Comparison of ENCODE assay signal across 8 cellular contexts in the genomic region with DNA sequence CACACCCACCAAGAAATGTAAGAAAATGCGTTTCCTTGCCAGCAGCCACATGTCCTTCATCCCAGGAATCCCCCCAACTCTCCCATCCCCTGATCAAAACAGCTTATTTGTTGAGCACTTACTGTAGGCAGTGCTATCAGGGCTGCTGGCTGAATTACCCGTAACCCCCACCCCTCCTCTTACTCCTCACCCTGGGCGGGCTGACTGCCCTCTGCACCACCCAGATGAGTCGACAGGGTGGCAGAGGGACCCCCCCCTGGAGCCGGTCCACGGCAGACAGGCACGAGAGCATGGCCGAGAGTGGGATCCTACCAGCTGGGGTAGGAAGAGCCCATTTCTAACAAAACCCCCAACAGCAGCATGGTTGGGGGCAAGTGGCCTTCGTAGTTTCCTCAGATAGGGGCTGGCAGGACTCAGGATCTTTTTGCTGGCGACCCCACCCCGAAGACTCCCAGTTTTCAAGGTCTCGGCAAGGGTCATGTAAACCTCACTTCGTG. TPM values are rescaled to one million over a fixed set of nuclear protein-coding genes. Genes with fewer than 3 reads are reported as not detected.
A peak's percentile ranks its signal among the peaks of the same experiment; 100 is the strongest.
DNase-seq lines count a peak whose midpoint lies in the region; ATAC-seq and TF ChIP-seq lines count a peak whose summit lies in the region.

No MANE protein-coding gene starts in this region.

- H3K27ac ChIP-seq in ACC112 (ENCODE audit: low read depth, low read length) (peak overlapping the region; percentile 33), GM23248 (peak overlapping the region; percentile 86), rectal smooth muscle tissue (ENCODE audit: low read depth, low read length) (peak overlapping the region; percentile 54)

- H2AFZ ChIP-seq in ACC112 (ENCODE audit: low read length, unreplicated experiment) (no peak overlapping the region), GM23248 (peak overlapping the region; percentile 24; the same call in 1 of the 2 replicates)

- ATAC-seq in GM19467 (IDR thresholded peaks at IDR 0.05; ENCODE audit: unreplicated experiment) (no peak), HG02763 (IDR thresholded peaks at IDR 0.05; ENCODE audit: unreplicated experiment) (no peak)

- in situ Hi-C loops in GM23248 (cut with MboI) = loop anchor here (5.0 kb wide), 1 partner anchor 102 kb away; no protein-coding TSS in a partner anchor

- H3K27me3 ChIP-seq in ACC112 (ENCODE audit: insufficient read depth, low read length) (no peaks in the 10 kb centered on the region), GM23248 (replicated peaks; ENCODE audit: insufficient read depth) (no peaks in the 10 kb centered on the region), rectal smooth muscle tissue (ENCODE audit: control insufficient read depth, insufficient read depth, low read length) (no peaks in the 10 kb centered on the region)

- H3K9me3 ChIP-seq in GM23248 (ENCODE audit: low read depth) = no peaks in the 10 kb centered on the region

- H3K4me3 ChIP-seq in ACC112 (ENCODE audit: low read depth, low read length) = peak overlapping the region; percentile 87
- peak overlapping the region; percentile 40 for H3K4me3 ChIP-seq in GM23248
- H3K4me3 ChIP-seq in fibroblast of the aortic adventitia (ENCODE audit: low read depth, low read length) = peak overlapping the region; percentile 35
- H3K4me3 ChIP-seq in rectal smooth muscle tissue (ENCODE audit: low read length) = peak overlapping the region; percentile 3

- H3K9ac ChIP-seq in GM23248 (peak overlapping the region; percentile 82), rectal smooth muscle tissue (ENCODE audit: low read length) (peak overlapping the region; percentile 19)

- H3K79me2 ChIP-seq in ACC112 (ENCODE audit: control insufficient read depth, insufficient read depth, low read length, unreplicated experiment) (peaks cover 29% of the 10 kb centered on the region), GM23248 (ENCODE audit: insufficient read depth) (peaks cover 38% of the 10 kb centered on the region)

- 2% methylated on average over 13 of the region's 13 CpGs for WGBS in GM23248 (ENCODE audit: low coverage in 1 of 2, low lambda C conversion rate in 2 of 2, missing lambda C conversion rate in 2 of 2), 2 experiments

- peaks cover 25% of the 10 kb centered on the region for H3F3A ChIP-seq in GM23248 (ENCODE audit: insufficient read depth)

- no peaks in the 10 kb centered on the region for H3K9me2 ChIP-seq in GM23248 (ENCODE audit: insufficient read depth)

- H3K4me1 ChIP-seq in ACC112 (ENCODE audit: control insufficient read depth, insufficient read depth, low read length, unreplicated experiment) (peaks cover 31% of the 10 kb centered on the region), GM23248 (ENCODE audit: insufficient read depth) (peaks cover 31% of the 10 kb centered on the region), rectal smooth muscle tissue (ENCODE audit: control insufficient read depth, insufficient read depth, low read length) (peaks cover 42% of the 10 kb centered on the region)

- DNase-seq in GM23248 (peak; percentile 54), fibroblast of the aortic adventitia (ENCODE audit: low read depth) (no peak), SW 1271 (lab: John Stamatoyannopoulos, UW) (no peak)
- peak; percentile 54 for DNase-seq in activated CD4-positive, alpha-beta T cell treated with anti-CD3 and anti-CD28 coated beads for 48 hours

- TF ChIP-seq CTCF in fibroblast of the aortic adventitia (IDR thresholded peaks at IDR 0.05; ENCODE audit: insufficient read depth, low read length) = no peak

- H4K20me1 ChIP-seq in GM23248 (ENCODE audit: insufficient read depth) = no peaks in the 10 kb centered on the region

- H3K4me2 ChIP-seq in GM23248 (ENCODE audit: unreplicated experiment) = peak overlapping the region; percentile 55

- H3K36me3 ChIP-seq in ACC112 (ENCODE audit: insufficient read depth, low read length) (no peaks in the 10 kb centered on the region; the same call in 1 of the 2 replicates), GM23248 (ENCODE audit: low read depth) (no peaks in the 10 kb centered on the region), rectal smooth muscle tissue (ENCODE audit: control insufficient read depth, insufficient read depth, low read length) (peaks cover 5% of the 10 kb centered on the region)

RNA-seq across cellular contexts. Expression of a gene that starts 1.1 kb away (rescaled TPM):
- 6.7 and 8.2 TPM in 2 replicates for total RNA-seq in GM23248 (2014; rRNA removed; shearing (Covaris generic))
- polyA plus RNA-seq in GM23248 (2016; fragmentation: Nextera tagmentation; extraction: Ambion mirVana) = 1.5 and 2.4 TPM in 2 replicates
- total RNA-seq in fibroblast of the aortic adventitia (ENCODE audit: low replicate concordance) = 10.9 and 13.1 TPM in 2 replicates

RNA-seq across cellular contexts. Expression of a gene that starts 9.2 kb away (rescaled TPM):
- total RNA-seq in GM23248 (2014; rRNA removed; shearing (Covaris generic)) = 2.0 and 2.7 TPM in 2 replicates
- polyA plus RNA-seq in GM23248 (2016; fragmentation: Nextera tagmentation; extraction: Ambion mirVana) = 1.7 and 2.0 TPM in 2 replicates
- 5.0 and 6.1 TPM in 2 replicates for total RNA-seq in fibroblast of the aortic adventitia (ENCODE audit: low replicate concordance)

Comparison
In these comparisons a context has a peak if more than half of its experiments do, and no peak if none do; other contexts are left out.
1. H3K27ac ChIP-seq: peak in every context shown above with its lines; median percentile 86 in GM23248; 54 in rectal smooth muscle tissue; 33 in ACC112.
2. H3K4me3 ChIP-seq: peak in every context shown above with its lines; median percentile 87 in ACC112; 40 in GM23248; 35 in fibroblast of the aortic adventitia; 3 in rectal smooth muscle tissue.
3. DNase-seq: peak in GM23248 (single experiment) and activated CD4-positive, alpha-beta T cell treated with anti-CD3 and anti-CD28 coated beads for 48 hours (single experiment); none in fibroblast of the aortic adventitia (single experiment) and SW 1271 (0 of 2).